In the genomic region with DNA sequence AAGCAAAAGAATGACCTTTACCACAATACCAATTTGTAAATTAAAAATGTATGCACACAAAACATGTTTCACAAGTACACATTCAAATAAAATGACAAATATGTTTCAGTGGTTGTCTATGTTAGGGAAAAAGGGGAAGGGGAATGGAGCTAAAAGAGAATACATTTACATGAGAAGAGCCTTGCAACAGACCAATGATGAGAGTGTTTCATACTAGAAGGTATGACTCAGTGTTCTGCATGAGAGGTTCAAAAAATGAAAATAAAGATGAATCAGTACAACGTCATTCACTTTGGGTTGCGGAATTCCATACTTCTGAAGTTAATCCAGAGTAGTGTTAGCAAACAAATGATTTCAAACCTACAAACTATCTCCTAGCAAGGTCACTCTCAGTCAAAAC, we compare ENCODE assay signal across 11 cellular contexts. TPM values are rescaled to one million over a fixed set of nuclear protein-coding genes. Genes with fewer than 3 reads are reported as not detected.
A peak's percentile ranks its signal among the peaks of the same experiment; 100 is the strongest.
DNase-seq lines count a peak whose midpoint lies in the region; ATAC-seq and TF ChIP-seq lines count a peak whose summit lies in the region.
"Had no signal": no experiment of that assay in that cellular context is flagged by ENCODE, and none has a peak within 500 bp of the region (broad histone marks: within the 10 kb centered on the region; RNA-seq: fewer than 3 reads in every experiment).

No MANE protein-coding gene starts in this region.

- H3K27me3 ChIP-seq in skeletal muscle satellite cell (ENCODE audit: control insufficient read depth, insufficient read depth, low read length) (no peaks in the 10 kb centered on the region), suprapubic skin (no peaks in the 10 kb centered on the region)

- H3K4me1 ChIP-seq in skeletal muscle satellite cell (ENCODE audit: control insufficient read depth, insufficient read depth, low read length): peaks cover 34% of the 10 kb centered on the region
- H3K4me1 ChIP-seq in suprapubic skin: no peaks in the 10 kb centered on the region

- TF ChIP-seq CTCF in chondrocyte (IDR thresholded peaks at IDR 0.05) (no peak), suprapubic skin (IDR thresholded peaks at IDR 0.05) (no peak), natural killer cell (IDR thresholded peaks at IDR 0.05) (no peak)

- H3K4me3 ChIP-seq in skeletal muscle satellite cell (ENCODE audit: low read length) (no peak overlapping the region), suprapubic skin (no peak overlapping the region)

- no peak overlapping the region for H3K9ac ChIP-seq in skeletal muscle satellite cell (ENCODE audit: low read depth, low read length)

- no peaks in the 10 kb centered on the region for H3K36me3 ChIP-seq in skeletal muscle satellite cell (ENCODE audit: insufficient read depth, low read length)
- H3K36me3 ChIP-seq in suprapubic skin: no peaks in the 10 kb centered on the region

- H3K9me3 Mint-ChIP-seq in chondrocyte (ENCODE audit: low read depth): no peaks in the 10 kb centered on the region
- H3K9me3 Mint-ChIP-seq in natural killer cell: no peaks in the 10 kb centered on the region
- H3K9me3 Mint-ChIP-seq: activated naive CD8-positive, alpha-beta T cell treated with anti-CD3 and anti-CD28 coated beads, Interleukin-2, amount 50 U/mL, for 24 hours; T-cell had no signal

- no peak for TF ChIP-seq POLR2A in suprapubic skin (IDR thresholded peaks at IDR 0.05)

- H3K4me2 ChIP-seq in skeletal muscle satellite cell (ENCODE audit: low read length): peak overlapping the region; percentile 19

- peak overlapping the region; percentile 52 for H3K27ac Mint-ChIP-seq in chondrocyte (ENCODE audit: unreplicated experiment)
- no peak overlapping the region for H3K27ac Mint-ChIP-seq in natural killer cell
- H3K27ac Mint-ChIP-seq: activated naive CD8-positive, alpha-beta T cell treated with anti-CD3 and anti-CD28 coated beads, Interleukin-2, amount 50 U/mL, for 24 hours; T-cell had no signal

- H3K9me3 ChIP-seq in skeletal muscle satellite cell (replicated peaks; ENCODE audit: low read length) (no peaks in the 10 kb centered on the region), suprapubic skin (no peaks in the 10 kb centered on the region)

- no peak overlapping the region for H3K4me3 Mint-ChIP-seq in chondrocyte (ENCODE audit: unreplicated experiment)
- no peak overlapping the region for H3K4me3 Mint-ChIP-seq in natural killer cell
- H3K4me3 Mint-ChIP-seq: activated naive CD8-positive, alpha-beta T cell treated with anti-CD3 and anti-CD28 coated beads, Interleukin-2, amount 50 U/mL, for 24 hours; T-cell had no signal

- TF ChIP-seq EP300 in suprapubic skin (IDR thresholded peaks at IDR 0.05): no peak

- peaks cover 25% of the 10 kb centered on the region for H3K4me1 Mint-ChIP-seq in chondrocyte (ENCODE audit: low read depth)
- H3K4me1 Mint-ChIP-seq in natural killer cell: no peaks in the 10 kb centered on the region
- H3K4me1 Mint-ChIP-seq: T-cell had no signal

- 54% methylated on average over 2 of the region's 2 CpGs for WGBS in suprapubic skin

- H3K27ac ChIP-seq in suprapubic skin: no peak overlapping the region

- H3K27me3 Mint-ChIP-seq in chondrocyte (ENCODE audit: low read depth): no peaks in the 10 kb centered on the region
- no peaks in the 10 kb centered on the region for H3K27me3 Mint-ChIP-seq in natural killer cell (ENCODE audit: low read depth in 2 of 2)
- H3K27me3 Mint-ChIP-seq: activated naive CD8-positive, alpha-beta T cell treated with anti-CD3 and anti-CD28 coated beads, Interleukin-2, amount 50 U/mL, for 24 hours; T-cell had no signal

- DNase-seq in M059J (ENCODE audit: low read depth): peak; percentile 86
- no peak for DNase-seq in chondrocyte (ENCODE audit: low spot score)
- DNase-seq in suprapubic skin (ENCODE audit: low spot score in 2 of 2): no peak
- DNase-seq in natural killer cell: no peak
- DNase-seq: activated naive CD8-positive, alpha-beta T cell treated with anti-CD3 and anti-CD28 coated beads, Interleukin-2, amount 50 U/mL, for 24 hours; stimulated activated CD4-positive, alpha-beta T cell treated with anti-CD3 and anti-CD28 coated beads, Interleukin-4, amount 100 ng/mL, for 1 hour; T-cell had no signal

- intact Hi-C loops in natural killer cell (cut with micrococcal nuclease): no loop called here

- H3K36me3 Mint-ChIP-seq in chondrocyte (ENCODE audit: low read depth): no peaks in the 10 kb centered on the region
- H3K36me3 Mint-ChIP-seq in natural killer cell: no peaks in the 10 kb centered on the region

- peak; percentile 45 for ATAC-seq in GM19035 (IDR thresholded peaks at IDR 0.05; ENCODE audit: unreplicated experiment)
- no peak for ATAC-seq in natural killer cell
- ATAC-seq in GM19452 (IDR thresholded peaks at IDR 0.05; ENCODE audit: unreplicated experiment): no peak
- no peak for ATAC-seq in HG03045 (IDR thresholded peaks at IDR 0.05; ENCODE audit: unreplicated experiment)
- ATAC-seq: activated naive CD8-positive, alpha-beta T cell treated with anti-CD3 and anti-CD28 coated beads, Interleukin-2, amount 50 U/mL, for 24 hours; T-cell had no signal

RNA-seq across cellular contexts. Expression of gene RPGR, which starts 51.7 kb away (rescaled TPM):
- 4.1 and 4.3 TPM in 2 replicates for total RNA-seq in M059J (2014; rRNA removed; shearing (Covaris generic))
- total RNA-seq in chondrocyte (2.9 to 3.3 TPM (median 3.1 TPM) in 3 replicates), suprapubic skin (10 to 100 TPM; 12.6 to 43.0 (median 25.2) TPM), natural killer cell (10 to 100 TPM; 20.8 to 33.7 (median 29.0) TPM)
- 11.8 and 20.0 TPM in 2 replicates for total RNA-seq in skeletal muscle satellite cell (2012; rRNA removed)

RNA-seq across cellular contexts. Expression of gene SRPX, which starts 54.9 kb away (rescaled TPM):
- 39.0 and 45.2 TPM in 2 replicates for total RNA-seq in M059J (2014; rRNA removed; shearing (Covaris generic))
- total RNA-seq in chondrocyte: 33.5 to 35.8 TPM (median 34.2 TPM) in 3 replicates
- total RNA-seq in skeletal muscle satellite cell (2012; rRNA removed): 222 and 270 TPM in 2 replicates
- total RNA-seq in suprapubic skin: 10 to 100 TPM; 18.4 to 46.5 (median 36.4) TPM
- under 1 TPM in 1 of 3 donors, not detected in 2; 0.20 TPM for total RNA-seq in natural killer cell

Comparison
In these comparisons a context has a peak if more than half of its experiments do, and no peak if none do; other contexts are left out.
1. RNA of gene SRPX, which starts 54.9 kb away (total RNA-seq): 39.0 to 45.2 TPM in M059J, 18.4 to 46.5 TPM in suprapubic skin and 33.5 to 35.8 TPM in chondrocyte; 0.20 TPM in natural killer cell; every median in the first group is over 10 times any median in the second.